In the genomic region with DNA sequence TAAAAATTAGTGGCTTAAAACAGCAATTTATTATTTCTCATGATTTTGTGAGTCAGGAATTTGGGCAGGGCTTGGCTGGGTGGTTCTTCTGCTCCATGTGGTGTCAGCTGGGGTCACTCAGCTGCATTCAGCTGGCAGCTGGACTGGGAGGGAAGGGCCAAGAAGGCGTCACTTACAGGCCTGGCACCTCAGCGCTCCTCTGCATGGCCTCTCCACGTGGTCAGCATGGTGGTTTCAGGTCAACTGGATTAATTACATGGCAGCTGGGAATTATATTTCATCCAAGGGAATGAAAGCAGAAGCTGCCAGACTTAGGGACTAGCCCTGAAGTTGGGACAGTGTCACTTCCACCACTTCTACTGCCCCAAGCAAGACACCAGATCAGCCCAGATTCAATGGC, we compare ENCODE assay signal across 1 cellular context.
TF ChIP-seq lines count a peak whose summit lies in the region.

No MANE protein-coding gene starts in this region.

TF ChIP-seq in GM23338, 12 proteins besides CTCF, POLR2A, EP300 and RAD21 (continued from another document):
- TF ChIP-seq, protein P1, sequence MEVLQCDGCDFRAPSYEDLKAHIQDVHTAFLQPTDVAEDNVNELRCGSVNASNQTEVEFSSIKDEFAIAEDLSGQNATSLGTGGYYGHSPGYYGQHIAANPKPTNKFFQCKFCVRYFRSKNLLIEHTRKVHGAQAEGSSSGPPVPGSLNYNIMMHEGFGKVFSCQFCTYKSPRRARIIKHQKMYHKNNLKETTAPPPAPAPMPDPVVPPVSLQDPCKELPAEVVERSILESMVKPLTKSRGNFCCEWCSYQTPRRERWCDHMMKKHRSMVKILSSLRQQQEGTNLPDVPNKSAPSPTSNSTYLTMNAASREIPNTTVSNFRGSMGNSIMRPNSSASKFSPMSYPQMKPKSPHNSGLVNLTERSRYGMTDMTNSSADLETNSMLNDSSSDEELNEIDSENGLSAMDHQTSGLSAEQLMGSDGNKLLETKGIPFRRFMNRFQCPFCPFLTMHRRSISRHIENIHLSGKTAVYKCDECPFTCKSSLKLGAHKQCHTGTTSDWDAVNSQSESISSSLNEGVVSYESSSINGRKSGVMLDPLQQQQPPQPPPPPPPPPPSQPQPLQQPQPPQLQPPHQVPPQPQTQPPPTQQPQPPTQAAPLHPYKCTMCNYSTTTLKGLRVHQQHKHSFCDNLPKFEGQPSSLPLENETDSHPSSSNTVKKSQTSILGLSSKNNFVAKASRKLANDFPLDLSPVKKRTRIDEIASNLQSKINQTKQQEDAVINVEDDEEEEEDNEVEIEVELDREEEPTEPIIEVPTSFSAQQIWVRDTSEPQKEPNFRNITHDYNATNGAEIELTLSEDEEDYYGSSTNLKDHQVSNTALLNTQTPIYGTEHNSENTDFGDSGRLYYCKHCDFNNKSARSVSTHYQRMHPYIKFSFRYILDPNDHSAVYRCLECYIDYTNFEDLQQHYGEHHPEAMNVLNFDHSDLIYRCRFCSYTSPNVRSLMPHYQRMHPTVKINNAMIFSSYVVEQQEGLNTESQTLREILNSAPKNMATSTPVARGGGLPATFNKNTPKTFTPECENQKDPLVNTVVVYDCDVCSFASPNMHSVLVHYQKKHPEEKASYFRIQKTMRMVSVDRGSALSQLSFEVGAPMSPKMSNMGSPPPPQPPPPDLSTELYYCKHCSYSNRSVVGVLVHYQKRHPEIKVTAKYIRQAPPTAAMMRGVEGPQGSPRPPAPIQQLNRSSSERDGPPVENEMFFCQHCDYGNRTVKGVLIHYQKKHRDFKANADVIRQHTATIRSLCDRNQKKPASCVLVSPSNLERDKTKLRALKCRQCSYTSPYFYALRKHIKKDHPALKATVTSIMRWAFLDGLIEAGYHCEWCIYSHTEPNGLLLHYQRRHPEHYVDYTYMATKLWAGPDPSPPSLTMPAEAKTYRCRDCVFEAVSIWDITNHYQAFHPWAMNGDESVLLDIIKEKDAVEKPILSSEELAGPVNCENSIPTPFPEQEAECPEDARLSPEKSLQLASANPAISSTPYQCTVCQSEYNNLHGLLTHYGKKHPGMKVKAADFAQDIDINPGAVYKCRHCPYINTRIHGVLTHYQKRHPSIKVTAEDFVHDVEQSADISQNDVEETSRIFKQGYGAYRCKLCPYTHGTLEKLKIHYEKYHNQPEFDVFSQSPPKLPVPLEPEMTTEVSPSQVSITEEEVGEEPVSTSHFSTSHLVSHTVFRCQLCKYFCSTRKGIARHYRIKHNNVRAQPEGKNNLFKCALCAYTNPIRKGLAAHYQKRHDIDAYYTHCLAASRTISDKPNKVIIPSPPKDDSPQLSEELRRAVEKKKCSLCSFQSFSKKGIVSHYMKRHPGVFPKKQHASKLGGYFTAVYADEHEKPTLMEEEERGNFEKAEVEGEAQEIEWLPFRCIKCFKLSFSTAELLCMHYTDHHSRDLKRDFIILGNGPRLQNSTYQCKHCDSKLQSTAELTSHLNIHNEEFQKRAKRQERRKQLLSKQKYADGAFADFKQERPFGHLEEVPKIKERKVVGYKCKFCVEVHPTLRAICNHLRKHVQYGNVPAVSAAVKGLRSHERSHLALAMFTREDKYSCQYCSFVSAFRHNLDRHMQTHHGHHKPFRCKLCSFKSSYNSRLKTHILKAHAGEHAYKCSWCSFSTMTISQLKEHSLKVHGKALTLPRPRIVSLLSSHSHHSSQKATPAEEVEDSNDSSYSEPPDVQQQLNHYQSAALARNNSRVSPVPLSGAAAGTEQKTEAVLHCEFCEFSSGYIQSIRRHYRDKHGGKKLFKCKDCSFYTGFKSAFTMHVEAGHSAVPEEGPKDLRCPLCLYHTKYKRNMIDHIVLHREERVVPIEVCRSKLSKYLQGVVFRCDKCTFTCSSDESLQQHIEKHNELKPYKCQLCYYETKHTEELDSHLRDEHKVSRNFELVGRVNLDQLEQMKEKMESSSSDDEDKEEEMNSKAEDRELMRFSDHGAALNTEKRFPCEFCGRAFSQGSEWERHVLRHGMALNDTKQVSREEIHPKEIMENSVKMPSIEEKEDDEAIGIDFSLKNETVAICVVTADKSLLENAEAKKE (CRISPR knock-in tag; IDR thresholded peaks at IDR 0.05): no peak
- no peak for TF ChIP-seq STAT1 (IDR thresholded peaks at IDR 0.05; ENCODE audit: unreplicated experiment)
- peak; percentile 92 for TF ChIP-seq ZNF331 (CRISPR knock-in tag; IDR thresholded peaks at IDR 0.05; ENCODE audit: low read depth)
